Comparison of ENCODE assay signal across 26 cellular contexts in genomic region chr14:97441740-97442362, GRCh38.
DNase-seq lines count a peak whose midpoint lies in the region; ATAC-seq and TF ChIP-seq lines count a peak whose summit lies in the region.
"Had no signal": no experiment of that assay in that cellular context is flagged by ENCODE, and none has a peak within 500 bp of the region (broad histone marks: within the 10 kb centered on the region; RNA-seq: fewer than 3 reads in every experiment).

No MANE protein-coding gene starts in this region.

- H3K36me3 ChIP-seq in CD8-positive, alpha-beta memory T cell (ENCODE audit: insufficient read depth, low read length), result no peaks in the 10 kb centered on the region
- H3K36me3 ChIP-seq: BE2C, left lung, ovary had no signal

- no peak overlapping the region for H3K27ac ChIP-seq in CD8-positive, alpha-beta memory T cell (ENCODE audit: low read depth, low read length)
- H3K27ac ChIP-seq: hepatocyte, left lung, ovary had no signal

- no peaks in the 10 kb centered on the region for H3K27me3 ChIP-seq in CD8-positive, alpha-beta memory T cell (ENCODE audit: insufficient read depth, low read length, poor library complexity, severe bottlenecking)
- H3K27me3 ChIP-seq: BE2C, hepatocyte, left lung, ovary had no signal

- H3K4me3 Mint-ChIP-seq in activated CD4-positive, alpha-beta T cell treated with anti-CD3 and anti-CD28 coated beads, Interleukin-2, amount 10 ng/mL, durations not matched to agents 7 days and 5 days, result no peak overlapping the region
- peak overlapping the region in 1 of 7 donors; percentile 40 for H3K4me3 Mint-ChIP-seq in CD8-positive, alpha-beta memory T cell
- H3K4me3 Mint-ChIP-seq in T-helper 2 cell treated with Interferon-gamma antibody and Interleukin-4, amounts not matched to agents 5 μg/mL and 100 μg/mL, for 36 hours, result peak overlapping the region; percentile 76
- H3K4me3 Mint-ChIP-seq in central memory CD8-positive, alpha-beta T cell, result no peak overlapping the region
- no peak overlapping the region for H3K4me3 Mint-ChIP-seq in Calu3 (ENCODE audit: low read depth, unreplicated experiment)
- H3K4me3 Mint-ChIP-seq: brain; effector memory CD8-positive, alpha-beta T cell; nephron had no signal

- no peaks in the 10 kb centered on the region for H3K9me3 ChIP-seq in CD8-positive, alpha-beta memory T cell (ENCODE audit: low read length)
- H3K9me3 ChIP-seq: BE2C, left lung, ovary had no signal

- H3K4me1 Mint-ChIP-seq in activated CD4-positive, alpha-beta T cell treated with anti-CD3 and anti-CD28 coated beads, Interleukin-2, amount 10 ng/mL, durations not matched to agents 7 days and 5 days, result peaks cover 31% of the 10 kb centered on the region
- H3K4me1 Mint-ChIP-seq in CD8-positive, alpha-beta memory T cell, result peaks cover 5 to 33% (median 26%) of the 10 kb centered on the region in 3 donors
- H3K4me1 Mint-ChIP-seq in T-helper 2 cell treated with Interferon-gamma antibody and Interleukin-4, amounts not matched to agents 5 μg/mL and 100 μg/mL, for 36 hours (ENCODE audit: low read depth), result peaks cover 75% of the 10 kb centered on the region
- peaks cover 15% of the 10 kb centered on the region for H3K4me1 Mint-ChIP-seq in central memory CD8-positive, alpha-beta T cell
- no peaks in the 10 kb centered on the region for H3K4me1 Mint-ChIP-seq in Calu3 (ENCODE audit: low read depth, unreplicated experiment)
- H3K4me1 Mint-ChIP-seq: nephron had no signal

- H3K4me1 ChIP-seq in CD8-positive, alpha-beta memory T cell (ENCODE audit: insufficient read depth, low read length), result peaks cover 13% of the 10 kb centered on the region
- H3K4me1 ChIP-seq: BE2C, left lung had no signal

- no TSS peak for BruUV-seq in Calu3 (replicated peaks; lab: Mats Ljungman, UMichigan)

- H3K4me3 ChIP-seq in CD8-positive, alpha-beta memory T cell (ENCODE audit: low read length), result no peak overlapping the region
- H3K4me3 ChIP-seq: hepatocyte, K562, left lung, ovary had no signal

- intact Hi-C loops in Calu3 (cut with micrococcal nuclease; ENCODE audit: unreplicated experiment), result no loop called here

- peak overlapping the region; percentile 93 for H3K27ac Mint-ChIP-seq in activated CD4-positive, alpha-beta T cell treated with anti-CD3 and anti-CD28 coated beads, Interleukin-2, amount 10 ng/mL, durations not matched to agents 7 days and 5 days
- peak overlapping the region in 6 of 8 donors; percentile 21 to 87 (median 58) for H3K27ac Mint-ChIP-seq in CD8-positive, alpha-beta memory T cell
- H3K27ac Mint-ChIP-seq in T-helper 2 cell treated with Interferon-gamma antibody and Interleukin-4, amounts not matched to agents 5 μg/mL and 100 μg/mL, for 36 hours, result peak overlapping the region; percentile 93
- H3K27ac Mint-ChIP-seq in central memory CD8-positive, alpha-beta T cell (ENCODE audit: low read depth), result peak overlapping the region; percentile 54
- H3K27ac Mint-ChIP-seq in Calu3 (ENCODE audit: unreplicated experiment), result no peak overlapping the region
- H3K27ac Mint-ChIP-seq: brain, nephron had no signal

- no peak for ATAC-seq in central memory CD8-positive, alpha-beta T cell (replicated peaks; ENCODE audit: extremely low read depth, poor library complexity, severe bottlenecking)
- ATAC-seq: effector memory CD8-positive, alpha-beta T cell; esophagus mucosa; K562; left lung; right cardiac atrium; SK-N-SH treated with all-trans-retinoic acid at 6 μM for 48 hours had no signal

- H3K9me3 Mint-ChIP-seq in activated CD4-positive, alpha-beta T cell treated with anti-CD3 and anti-CD28 coated beads, Interleukin-2, amount 10 ng/mL, durations not matched to agents 7 days and 5 days, result peaks cover 11% of the 10 kb centered on the region
- H3K9me3 Mint-ChIP-seq in CD8-positive, alpha-beta memory T cell, result peaks cover 0 to 2% (median 0%) of the 10 kb centered on the region in 5 donors
- peaks cover 41% of the 10 kb centered on the region for H3K9me3 Mint-ChIP-seq in T-helper 2 cell treated with Interferon-gamma antibody and Interleukin-4, amounts not matched to agents 5 μg/mL and 100 μg/mL, for 36 hours
- H3K9me3 Mint-ChIP-seq in central memory CD8-positive, alpha-beta T cell, result no peaks in the 10 kb centered on the region
- peaks cover 14% of the 10 kb centered on the region for H3K9me3 Mint-ChIP-seq in Calu3 (ENCODE audit: low read depth, unreplicated experiment)
- H3K9me3 Mint-ChIP-seq: effector memory CD8-positive, alpha-beta T cell; nephron had no signal

- CTCF ChIA-PET in activated CD4-positive, alpha-beta T cell treated with anti-CD3 and anti-CD28 coated beads, Interleukin-2, amount 10 ng/mL, durations not matched to agents 7 days and 5 days (lab: Charles Lee), result no interaction called here
- CTCF ChIA-PET in CD8-positive, alpha-beta memory T cell (lab: Charles Lee), result interaction anchor here (1.4 kb wide), 1 partner anchor 144 kb away, joined by 3 read pairs; no protein-coding TSS in a partner anchor
- CTCF ChIA-PET in Calu3 (lab: Charles Lee), result no interaction called here

- DNase-seq in activated CD4-positive, alpha-beta T cell treated with anti-CD3 and anti-CD28 coated beads, Interleukin-2, amount 10 ng/mL, durations not matched to agents 7 days and 5 days, result no peak
- no peak for DNase-seq in activated CD4-positive, alpha-beta T cell treated with anti-CD3 and anti-CD28 coated beads for 48 hours
- no peak for DNase-seq in CD8-positive, alpha-beta memory T cell
- no peak for DNase-seq in T-helper 2 cell treated with Interferon-gamma antibody and Interleukin-4, amounts not matched to agents 5 μg/mL and 100 μg/mL, for 36 hours (ENCODE audit: low spot score)
- no peak for DNase-seq in central memory CD8-positive, alpha-beta T cell (ENCODE audit: low spot score in 2 of 2)
- no peak for DNase-seq in stimulated activated CD4-positive, alpha-beta T cell treated with anti-CD3 and anti-CD28 coated beads, Interleukin-4, amount 100 ng/mL, for 4 hours
- DNase-seq in Calu3 (no peak), NCI-H69 (lab: John Stamatoyannopoulos, UW) (no peak)
- DNase-seq: activated CD4-positive, CD25-positive, alpha-beta regulatory T cell; activated CD8-positive, alpha-beta memory T cell treated with anti-CD3 and anti-CD28 coated beads, Interleukin-2, amount 50 U/mL, for 4 hours; BE2C; effector memory CD8-positive, alpha-beta T cell; foreskin melanocyte; left lung; NCI-H146; NCI-H2171 treated with DMSO at 0.1 percent for 48 hours; NCI-H748 treated with DMSO at 0.1 percent for 48 hours; ovary; right cardiac atrium; stimulated activated CD4-positive, alpha-beta T cell treated with anti-CD3 and anti-CD28 coated beads, Interleukin-12 subunit alpha, Interleukin-12 subunit beta, amount 100 ng/mL, for 4 hours had no signal

- TF ChIP-seq CTCF in Calu3 (IDR thresholded peaks at IDR 0.05; ENCODE audit: unreplicated experiment), result no peak

- POLR2A ChIA-PET in activated CD4-positive, alpha-beta T cell treated with anti-CD3 and anti-CD28 coated beads, Interleukin-2, amount 10 ng/mL, durations not matched to agents 7 days and 5 days (lab: Charles Lee), result no interaction called here
- POLR2A ChIA-PET in CD8-positive, alpha-beta memory T cell (lab: Charles Lee), result no interaction called here

- no peaks in the 10 kb centered on the region for H3K27me3 Mint-ChIP-seq in activated CD4-positive, alpha-beta T cell treated with anti-CD3 and anti-CD28 coated beads, Interleukin-2, amount 10 ng/mL, durations not matched to agents 7 days and 5 days
- H3K27me3 Mint-ChIP-seq in CD8-positive, alpha-beta memory T cell, result no peaks in the 10 kb centered on the region
- H3K27me3 Mint-ChIP-seq in T-helper 2 cell treated with Interferon-gamma antibody and Interleukin-4, amounts not matched to agents 5 μg/mL and 100 μg/mL, for 36 hours (ENCODE audit: low read depth), result no peaks in the 10 kb centered on the region
- H3K27me3 Mint-ChIP-seq in central memory CD8-positive, alpha-beta T cell, result no peaks in the 10 kb centered on the region
- no peaks in the 10 kb centered on the region for H3K27me3 Mint-ChIP-seq in Calu3 (ENCODE audit: unreplicated experiment)

- no peaks in the 10 kb centered on the region for H3K36me3 Mint-ChIP-seq in activated CD4-positive, alpha-beta T cell treated with anti-CD3 and anti-CD28 coated beads, Interleukin-2, amount 10 ng/mL, durations not matched to agents 7 days and 5 days (ENCODE audit: low read depth)
- H3K36me3 Mint-ChIP-seq in CD8-positive, alpha-beta memory T cell, result peaks cover 0 to 3% (median 0%) of the 10 kb centered on the region in 3 donors
- H3K36me3 Mint-ChIP-seq in T-helper 2 cell treated with Interferon-gamma antibody and Interleukin-4, amounts not matched to agents 5 μg/mL and 100 μg/mL, for 36 hours (ENCODE audit: low read depth), result peaks cover 40% of the 10 kb centered on the region
- H3K36me3 Mint-ChIP-seq in central memory CD8-positive, alpha-beta T cell (ENCODE audit: insufficient read depth), result peaks cover 2% of the 10 kb centered on the region
- no peaks in the 10 kb centered on the region for H3K36me3 Mint-ChIP-seq in Calu3 (ENCODE audit: insufficient read depth, unreplicated experiment)
- H3K36me3 Mint-ChIP-seq: brain had no signal
